ENCODE assay signal across 1 cellular context in the genomic region with DNA sequence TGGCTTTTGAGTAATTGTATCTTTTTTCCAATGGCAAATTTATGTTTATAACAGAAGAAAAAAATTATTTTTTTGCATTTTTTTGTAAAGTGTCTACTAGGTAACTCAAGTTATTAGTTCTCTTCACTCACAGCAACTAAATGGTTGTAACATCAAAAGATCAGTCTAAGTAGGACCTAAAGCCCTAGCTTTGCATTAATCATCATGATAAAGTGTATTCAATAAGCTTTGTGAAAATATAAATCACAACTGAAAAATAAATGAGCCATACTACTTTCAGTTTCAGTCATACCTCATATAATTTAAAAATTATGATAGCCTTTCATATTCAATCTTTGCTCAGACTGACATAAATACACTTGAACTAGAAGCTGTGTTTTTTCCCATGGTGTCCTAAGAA.
TF ChIP-seq lines count a peak whose summit lies in the region.

No MANE protein-coding gene starts in this region.

TF ChIP-seq in GM12878, 131 proteins besides CTCF, POLR2A, EP300 and RAD21:
- TF ChIP-seq KAT2A (conservative IDR thresholded peaks at IDR 0.05; ENCODE audit: control insufficient read depth, low read depth, low read length) (no peak), GATAD2B (conservative IDR thresholded peaks at IDR 0.05; ENCODE audit: low read depth) (no peak), TBL1XR1 (IDR thresholded peaks at IDR 0.05; ENCODE audit: low read depth, low read length) (no peak), JUNB (IDR thresholded peaks at IDR 0.05) (peak; percentile 27; the same call in 1 of the 2 replicates)
- TF ChIP-seq, protein P1, sequence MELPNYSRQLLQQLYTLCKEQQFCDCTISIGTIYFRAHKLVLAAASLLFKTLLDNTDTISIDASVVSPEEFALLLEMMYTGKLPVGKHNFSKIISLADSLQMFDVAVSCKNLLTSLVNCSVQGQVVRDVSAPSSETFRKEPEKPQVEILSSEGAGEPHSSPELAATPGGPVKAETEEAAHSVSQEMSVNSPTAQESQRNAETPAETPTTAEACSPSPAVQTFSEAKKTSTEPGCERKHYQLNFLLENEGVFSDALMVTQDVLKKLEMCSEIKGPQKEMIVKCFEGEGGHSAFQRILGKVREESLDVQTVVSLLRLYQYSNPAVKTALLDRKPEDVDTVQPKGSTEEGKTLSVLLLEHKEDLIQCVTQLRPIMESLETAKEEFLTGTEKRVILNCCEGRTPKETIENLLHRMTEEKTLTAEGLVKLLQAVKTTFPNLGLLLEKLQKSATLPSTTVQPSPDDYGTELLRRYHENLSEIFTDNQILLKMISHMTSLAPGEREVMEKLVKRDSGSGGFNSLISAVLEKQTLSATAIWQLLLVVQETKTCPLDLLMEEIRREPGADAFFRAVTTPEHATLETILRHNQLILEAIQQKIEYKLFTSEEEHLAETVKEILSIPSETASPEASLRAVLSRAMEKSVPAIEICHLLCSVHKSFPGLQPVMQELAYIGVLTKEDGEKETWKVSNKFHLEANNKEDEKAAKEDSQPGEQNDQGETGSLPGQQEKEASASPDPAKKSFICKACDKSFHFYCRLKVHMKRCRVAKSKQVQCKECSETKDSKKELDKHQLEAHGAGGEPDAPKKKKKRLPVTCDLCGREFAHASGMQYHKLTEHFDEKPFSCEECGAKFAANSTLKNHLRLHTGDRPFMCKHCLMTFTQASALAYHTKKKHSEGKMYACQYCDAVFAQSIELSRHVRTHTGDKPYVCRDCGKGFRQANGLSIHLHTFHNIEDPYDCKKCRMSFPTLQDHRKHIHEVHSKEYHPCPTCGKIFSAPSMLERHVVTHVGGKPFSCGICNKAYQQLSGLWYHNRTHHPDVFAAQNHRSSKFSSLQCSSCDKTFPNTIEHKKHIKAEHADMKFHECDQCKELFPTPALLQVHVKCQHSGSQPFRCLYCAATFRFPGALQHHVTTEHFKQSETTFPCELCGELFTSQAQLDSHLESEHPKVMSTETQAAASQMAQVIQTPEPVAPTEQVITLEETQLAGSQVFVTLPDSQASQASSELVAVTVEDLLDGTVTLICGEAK (IDR thresholded peaks at IDR 0.05; ENCODE audit: borderline replicate concordance), result no peak
